ENCODE assay signal across 22 cellular contexts in genomic region chr15:85558747-85559327, GRCh38.
DNase-seq lines count a peak whose midpoint lies in the region; ATAC-seq and TF ChIP-seq lines count a peak whose summit lies in the region.
"Had no signal": no experiment of that assay in that cellular context is flagged by ENCODE, and none has a peak within 500 bp of the region (broad histone marks: within the 10 kb centered on the region; RNA-seq: fewer than 3 reads in every experiment).

No MANE protein-coding gene starts in this region.

- no peak for ATAC-seq in activated CD8-positive, alpha-beta memory T cell treated with anti-CD3 and anti-CD28 coated beads, Interleukin-2, amount 10 ng/mL, durations not matched to agents 7 days and 5 days
- ATAC-seq in T-helper 17 cell: no peak
- peak in 2 of 8 donors; percentile 15 to 41 for ATAC-seq in heart right ventricle
- peak; percentile 65 for ATAC-seq in sciatic nerve
- no peak for ATAC-seq in GM19455 (IDR thresholded peaks at IDR 0.05; ENCODE audit: unreplicated experiment)
- ATAC-seq: A549, HepG2, left colon had no signal

- H3K4me3 ChIP-seq in heart right ventricle: no peak overlapping the region
- H3K4me3 ChIP-seq: A549, colonic mucosa had no signal

- no peaks in the 10 kb centered on the region for H3K27me3 Mint-ChIP-seq in activated CD8-positive, alpha-beta memory T cell treated with anti-CD3 and anti-CD28 coated beads, Interleukin-2, amount 10 ng/mL, durations not matched to agents 7 days and 5 days
- no peaks in the 10 kb centered on the region for H3K27me3 Mint-ChIP-seq in T-helper 17 cell
- H3K27me3 Mint-ChIP-seq: brain had no signal

- no peaks in the 10 kb centered on the region for H3K9me3 Mint-ChIP-seq in activated CD8-positive, alpha-beta memory T cell treated with anti-CD3 and anti-CD28 coated beads, Interleukin-2, amount 10 ng/mL, durations not matched to agents 7 days and 5 days (ENCODE audit: low read depth)
- H3K9me3 Mint-ChIP-seq: brain had no signal

- TF ChIP-seq CTCF in heart right ventricle (IDR thresholded peaks at IDR 0.05): no peak

- peak overlapping the region in 7 of 10 donors; percentile 3 to 66 (median 39) for H3K27ac ChIP-seq in heart right ventricle
- H3K27ac ChIP-seq: A549, colonic mucosa had no signal

- no peak for DNase-seq in activated CD8-positive, alpha-beta memory T cell treated with anti-CD3 and anti-CD28 coated beads, Interleukin-2, amount 10 ng/mL, durations not matched to agents 7 days and 5 days
- DNase-seq in activated CD8-positive, alpha-beta memory T cell treated with anti-CD3 and anti-CD28 coated beads for 24 hours: no peak
- DNase-seq in T-helper 17 cell (no peak), heart right ventricle (no peak), sciatic nerve (ENCODE audit: low spot score) (no peak), NCI-H2227 (lab: John Stamatoyannopoulos, UW; ENCODE audit: unreplicated experiment) (no peak), NCI-H524 (lab: John Stamatoyannopoulos, UW) (no peak)
- DNase-seq: Calu3; colonic mucosa; EL; endodermal cell; left colon; NCI-H1092 treated with DMSO at 0.1 percent for 48 hours; NCI-H2081; NCI-H446 treated with DMSO at 0.1 percent for 48 hours; occipital lobe; retina; stimulated activated CD4-positive, alpha-beta T cell treated with anti-CD3 and anti-CD28 coated beads, Interleukin-12 subunit alpha, Interleukin-12 subunit beta, amount 100 ng/mL, for 4 hours had no signal

- CTCF ChIA-PET in activated CD8-positive, alpha-beta memory T cell treated with anti-CD3 and anti-CD28 coated beads, Interleukin-2, amount 10 ng/mL, durations not matched to agents 7 days and 5 days (lab: Charles Lee): interaction anchor here (1.3 to 4.4 kb wide), 5 partner anchors 9 to 263 kb away, joined by 3 to 26 read pairs (median 8); no protein-coding TSS in a partner anchor

- H3K36me3 ChIP-seq in heart right ventricle: peaks cover 0 to 24% (median 0%) of the 10 kb centered on the region in 9 donors
- H3K36me3 ChIP-seq: colonic mucosa had no signal

- peaks cover 0 to 73% (median 31%) of the 10 kb centered on the region in 9 donors for H3K4me1 ChIP-seq in heart right ventricle

- intact Hi-C loops in heart right ventricle (cut with DNase I): loop anchor here in 1 of 10 donors (10.0 kb wide), 1 partner anchor 74 kb away; no protein-coding TSS in a partner anchor
- intact Hi-C loops in sciatic nerve (cut with DNase I): no loop called here

- peak overlapping the region; percentile 75 for H3K27ac Mint-ChIP-seq in activated CD8-positive, alpha-beta memory T cell treated with anti-CD3 and anti-CD28 coated beads, Interleukin-2, amount 10 ng/mL, durations not matched to agents 7 days and 5 days
- H3K27ac Mint-ChIP-seq in T-helper 17 cell: peak overlapping the region; percentile 56
- H3K27ac Mint-ChIP-seq: endodermal cell had no signal

- peaks cover 26% of the 10 kb centered on the region for H3K36me3 Mint-ChIP-seq in activated CD8-positive, alpha-beta memory T cell treated with anti-CD3 and anti-CD28 coated beads, Interleukin-2, amount 10 ng/mL, durations not matched to agents 7 days and 5 days
- H3K36me3 Mint-ChIP-seq in T-helper 17 cell (ENCODE audit: low read depth): peaks cover 3% of the 10 kb centered on the region

- no peaks in the 10 kb centered on the region for H3K9me3 ChIP-seq in T-helper 17 cell (ENCODE audit: control insufficient read depth, low read length, poor library complexity, severe bottlenecking)
- H3K9me3 ChIP-seq in heart right ventricle: no peaks in the 10 kb centered on the region
- H3K9me3 ChIP-seq: A549, colonic mucosa had no signal

- peak overlapping the region; percentile 26 for H3K4me3 Mint-ChIP-seq in activated CD8-positive, alpha-beta memory T cell treated with anti-CD3 and anti-CD28 coated beads, Interleukin-2, amount 10 ng/mL, durations not matched to agents 7 days and 5 days
- H3K4me3 Mint-ChIP-seq in T-helper 17 cell: no peak overlapping the region
- H3K4me3 Mint-ChIP-seq: brain, endodermal cell had no signal

- no peaks in the 10 kb centered on the region for H3K27me3 ChIP-seq in heart right ventricle
- H3K27me3 ChIP-seq: colonic mucosa had no signal

- peaks cover 56% of the 10 kb centered on the region for H3K4me1 Mint-ChIP-seq in activated CD8-positive, alpha-beta memory T cell treated with anti-CD3 and anti-CD28 coated beads, Interleukin-2, amount 10 ng/mL, durations not matched to agents 7 days and 5 days
- peaks cover 31% of the 10 kb centered on the region for H3K4me1 Mint-ChIP-seq in T-helper 17 cell

- 51 to 57% methylated on average over 5 of the region's 5 CpGs for WGBS in heart right ventricle, 2 donors
